In genomic region chr6:137927777-137928218, GRCh38 we compare ENCODE assay signal across 8 cellular contexts.
DNase-seq lines count a peak whose midpoint lies in the region; ATAC-seq, FAIRE-seq and TF ChIP-seq lines count a peak whose summit lies in the region.

No MANE protein-coding gene starts in this region.

- no peak for FAIRE-seq in astrocyte (lab: Jason Lieb, UNC)

- no peak overlapping the region for H4K91ac ChIP-seq in H9 (ENCODE audit: insufficient read length, low read depth, low read length)

- H3K79me2 ChIP-seq in astrocyte (ENCODE audit: insufficient read depth, low read length) (no peaks in the 10 kb centered on the region), H9 (ENCODE audit: insufficient read depth, low read length) (no peaks in the 10 kb centered on the region)

- H3K4me3 ChIP-seq in astrocyte (ENCODE audit: insufficient read depth, low read depth, low read length), result no peak overlapping the region

- ATAC-seq in left ventricle myocardium superior (peak; percentile 30), HG03139 (IDR thresholded peaks at IDR 0.05; ENCODE audit: unreplicated experiment) (peak; percentile 87)

- no peak overlapping the region for H3K23ac ChIP-seq in H9 (ENCODE audit: insufficient read length, low read depth, low read length)

- H3K4me1 ChIP-seq in astrocyte (ENCODE audit: insufficient read depth, low read length) (peaks cover 28% of the 10 kb centered on the region), H9 (ENCODE audit: insufficient read depth, low read length) (peaks cover 8% of the 10 kb centered on the region; the same call in 1 of the 2 replicates)

- no peak overlapping the region for H2BK20ac ChIP-seq in H9 (ENCODE audit: low read depth, low read length, poor library complexity, severe bottlenecking)

- H2BK5ac ChIP-seq in H9 (ENCODE audit: insufficient read length, low read length), result no peak overlapping the region

- H3K14ac ChIP-seq in H9 (ENCODE audit: insufficient read depth, low read length), result no peak overlapping the region

- H3K9me3 ChIP-seq in astrocyte (ENCODE audit: insufficient read depth, low read depth, low read length), result no peaks in the 10 kb centered on the region
- no peaks in the 10 kb centered on the region for H3K9me3 ChIP-seq in H9 (ENCODE audit: control insufficient read depth, low read depth, low read length)

- no peaks in the 10 kb centered on the region for H3K36me3 Mint-ChIP-seq in T-helper 2 cell treated with Interferon-gamma antibody and Interleukin-4, amounts not matched to agents 5 μg/mL and 100 μg/mL, for 36 hours (ENCODE audit: low read depth)
- H3K36me3 Mint-ChIP-seq in astrocyte (ENCODE audit: low read depth, unreplicated experiment) (no peaks in the 10 kb centered on the region), H9 (ENCODE audit: insufficient read depth in 1 of 3, low read depth in 3 of 3) (no peaks in the 10 kb centered on the region)

- H3K27ac Mint-ChIP-seq in T-helper 2 cell treated with Interferon-gamma antibody and Interleukin-4, amounts not matched to agents 5 μg/mL and 100 μg/mL, for 36 hours, result peak overlapping the region; percentile 83
- H3K27ac Mint-ChIP-seq in astrocyte (ENCODE audit: unreplicated experiment), result peak overlapping the region; percentile 90
- no peak overlapping the region for H3K27ac Mint-ChIP-seq in H9

- no peak overlapping the region for H3T11ph ChIP-seq in H9 (ENCODE audit: low read length)

- H2BK120ac ChIP-seq in H9 (ENCODE audit: low read depth, low read length, poor library complexity, severe bottlenecking), result no peak overlapping the region

- H4K5ac ChIP-seq in H9 (ENCODE audit: insufficient read length, low read depth, low read length), result no peak overlapping the region

- peak overlapping the region; percentile 11 for H3K27ac ChIP-seq in astrocyte (ENCODE audit: low read depth, low read length)
- no peak overlapping the region for H3K27ac ChIP-seq in H9 (ENCODE audit: insufficient read length, low read depth, low read length)

- H3K36me3 ChIP-seq in astrocyte (ENCODE audit: insufficient read depth, low read length), result no peaks in the 10 kb centered on the region

- no peak for TF ChIP-seq CTCF in astrocyte (IDR thresholded peaks at IDR 0.05; ENCODE audit: insufficient read depth, low read depth, low read length)
- TF ChIP-seq CTCF in H9 (conservative IDR thresholded peaks at IDR 0.05), result no peak

- peak overlapping the region; percentile 68 for H2AFZ ChIP-seq in astrocyte (ENCODE audit: low read depth, low read length)
- no peak overlapping the region for H2AFZ ChIP-seq in H9 (ENCODE audit: low read length)

- no peak overlapping the region for H4K8ac ChIP-seq in H9 (replicated peaks; ENCODE audit: insufficient read length, low read depth, low read length)

- peaks cover 42% of the 10 kb centered on the region for H3K4me1 Mint-ChIP-seq in T-helper 2 cell treated with Interferon-gamma antibody and Interleukin-4, amounts not matched to agents 5 μg/mL and 100 μg/mL, for 36 hours (ENCODE audit: low read depth)
- peaks cover 46% of the 10 kb centered on the region for H3K4me1 Mint-ChIP-seq in astrocyte (ENCODE audit: low read depth, unreplicated experiment)
- peaks cover 28 to 32% of the 10 kb centered on the region in 2 experiments for H3K4me1 Mint-ChIP-seq in H9

- H3K27me3 ChIP-seq in astrocyte (ENCODE audit: insufficient read depth, low read length) (no peaks in the 10 kb centered on the region), H9 (ENCODE audit: insufficient read depth, low read length) (no peaks in the 10 kb centered on the region)

- H2BK12ac ChIP-seq in H9 (ENCODE audit: insufficient read length, low read depth, low read length), result no peak overlapping the region

- intact Hi-C loops in left ventricle myocardium superior (cut with micrococcal nuclease) (no loop called here), cardiac septum (cut with DNase I) (no loop called here)

- no peaks in the 10 kb centered on the region for H3K79me1 ChIP-seq in H9 (ENCODE audit: insufficient read depth, low read depth, low read length, poor library complexity, severe bottlenecking)

- H3K4ac ChIP-seq in H9 (ENCODE audit: low read depth, low read length), result no peak overlapping the region

- peak overlapping the region; percentile 80 for H3K4me3 Mint-ChIP-seq in T-helper 2 cell treated with Interferon-gamma antibody and Interleukin-4, amounts not matched to agents 5 μg/mL and 100 μg/mL, for 36 hours
- H3K4me3 Mint-ChIP-seq in astrocyte (ENCODE audit: unreplicated experiment) (peak overlapping the region; percentile 24), H9 (no peak overlapping the region)

- no peak overlapping the region for H3K56ac ChIP-seq in H9 (ENCODE audit: insufficient read length, low read depth, low read length)

- DNase-seq in left ventricle myocardium superior (no peak), cardiac septum (ENCODE audit: low spot score) (no peak), astrocyte (ENCODE audit: low read depth) (peak; percentile 56), H9 (no peak), islet precursor cell (no peak)
- peak; percentile 88 for DNase-seq in T-helper 2 cell treated with Interferon-gamma antibody and Interleukin-4, amounts not matched to agents 5 μg/mL and 100 μg/mL, for 36 hours (ENCODE audit: low spot score)
- DNase-seq in stimulated activated CD4-positive, alpha-beta T cell treated with anti-CD3 and anti-CD28 coated beads, Interleukin-2, amount 100 ng/mL, for 24 hours, result peak; percentile 75 to 77

- no CpG with 5 or more reads among the region's 8 CpGs for WGBS in H9 (ENCODE audit: extremely low coverage, insufficient read length, low lambda C conversion rate)

- H3K9ac ChIP-seq in astrocyte (ENCODE audit: low read length) (no peak overlapping the region), H9 (ENCODE audit: extremely low read depth, insufficient read length, low read length) (no peak overlapping the region)

- no peaks in the 10 kb centered on the region for H3K9me3 Mint-ChIP-seq in T-helper 2 cell treated with Interferon-gamma antibody and Interleukin-4, amounts not matched to agents 5 μg/mL and 100 μg/mL, for 36 hours
- H3K9me3 Mint-ChIP-seq in astrocyte (ENCODE audit: unreplicated experiment) (no peaks in the 10 kb centered on the region), H9 (no peaks in the 10 kb centered on the region)

- H4K20me1 ChIP-seq in astrocyte (ENCODE audit: insufficient read depth, low read length) (no peaks in the 10 kb centered on the region), H9 (ENCODE audit: control insufficient read depth, insufficient read depth, insufficient read length) (no peaks in the 10 kb centered on the region)

- no peak overlapping the region for H2BK15ac ChIP-seq in H9 (ENCODE audit: low read depth, low read length)

- H2AK5ac ChIP-seq in H9 (ENCODE audit: insufficient read length, low read length), result no peak overlapping the region

- H3K18ac ChIP-seq in H9 (ENCODE audit: insufficient read length, low read depth, low read length), result no peak overlapping the region

- H3K4me2 ChIP-seq in astrocyte (ENCODE audit: low read length), result peak overlapping the region; percentile 70
- H3K4me2 ChIP-seq in H9 (ENCODE audit: insufficient read depth, insufficient read length, low read length), result no peak overlapping the region

- no peaks in the 10 kb centered on the region for H3K23me2 ChIP-seq in H9 (ENCODE audit: insufficient read length, low read depth, low read length, poor library complexity, severe bottlenecking)

- H3K27me3 Mint-ChIP-seq in T-helper 2 cell treated with Interferon-gamma antibody and Interleukin-4, amounts not matched to agents 5 μg/mL and 100 μg/mL, for 36 hours (ENCODE audit: low read depth), result no peaks in the 10 kb centered on the region
- H3K27me3 Mint-ChIP-seq in astrocyte (ENCODE audit: low read depth, unreplicated experiment), result no peaks in the 10 kb centered on the region
- H3K27me3 Mint-ChIP-seq in H9 (ENCODE audit: low read depth), result peaks cover 6% of the 10 kb centered on the region

Comparison
In these comparisons a context has a peak if more than half of its experiments do, and no peak if none do; other contexts are left out.
1. DNase-seq: peak in T-helper 2 cell treated with Interferon-gamma antibody and Interleukin-4, amounts not matched to agents 5 μg/mL and 100 μg/mL, for 36 hours (single experiment), astrocyte (single experiment) and stimulated activated CD4-positive, alpha-beta T cell treated with anti-CD3 and anti-CD28 coated beads, Interleukin-2, amount 100 ng/mL, for 24 hours (2 of 2); none in left ventricle myocardium superior (single experiment), cardiac septum (single experiment), H9 (single experiment) and islet precursor cell (single experiment).
2. H3K27ac Mint-ChIP-seq: peak in T-helper 2 cell treated with Interferon-gamma antibody and Interleukin-4, amounts not matched to agents 5 μg/mL and 100 μg/mL, for 36 hours (single experiment) and astrocyte (single experiment); none in H9 (0 of 3).
3. H3K4me3 Mint-ChIP-seq: peak in T-helper 2 cell treated with Interferon-gamma antibody and Interleukin-4, amounts not matched to agents 5 μg/mL and 100 μg/mL, for 36 hours (single experiment) and astrocyte (single experiment); none in H9 (0 of 2).